Comparison of ENCODE assay signal across 7 cellular contexts in the genomic region with DNA sequence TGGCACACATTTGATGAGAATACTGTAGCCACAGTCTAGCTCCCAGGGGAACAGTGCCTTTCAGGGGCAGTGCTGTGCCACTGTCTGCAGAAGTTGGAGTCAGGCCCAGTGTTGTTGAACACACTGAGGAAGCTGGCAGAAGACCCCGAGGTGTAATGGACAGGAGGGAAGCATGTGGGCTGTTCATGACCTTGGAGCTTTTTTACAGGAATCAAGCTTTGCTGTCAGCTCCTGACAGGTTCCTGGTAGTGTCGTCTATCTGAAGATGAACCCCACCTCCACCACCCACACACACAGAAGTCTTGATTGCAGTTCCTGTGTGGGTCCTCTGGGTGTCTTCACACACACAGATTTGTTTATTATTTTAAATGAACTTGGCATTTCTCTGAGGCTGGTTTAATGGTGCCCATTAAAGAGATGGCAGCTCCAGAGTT. TPM values are rescaled to one million over a fixed set of nuclear protein-coding genes. Genes with fewer than 3 reads are reported as not detected.
DNase-seq lines count a peak whose midpoint lies in the region; ATAC-seq and TF ChIP-seq lines count a peak whose summit lies in the region.

No MANE protein-coding gene starts in this region.

- POLR2A ChIA-PET in HEK293T (lab: Yijun Ruan, JAX) = interaction anchor here (1.1 kb wide), 1 partner anchor 47 kb away, joined by 3 read pairs; no protein-coding TSS in a partner anchor

- no peak overlapping the region for H3K4me3 Mint-ChIP-seq in dendritic cell treated with granulocyte-macrophage colony-stimulating factor and Interleukin-4, amounts not matched to agents 40 ng/mL and 50 ng/mL, for 4 days

- no peaks in the 10 kb centered on the region for H3K36me3 ChIP-seq in osteoblast (ENCODE audit: insufficient read depth, low read length)

- H3K36me3 Mint-ChIP-seq in dendritic cell treated with granulocyte-macrophage colony-stimulating factor and Interleukin-4, amounts not matched to agents 40 ng/mL and 50 ng/mL, for 4 days (ENCODE audit: low read depth) = peaks cover 11% of the 10 kb centered on the region

- TF ChIP-seq CTCF in GM12873 (IDR thresholded peaks at IDR 0.05; ENCODE audit: insufficient read depth, low read depth, low read length, missing control alignments) (peak; percentile 66), HL-60 (IDR thresholded peaks at IDR 0.05; ENCODE audit: insufficient read depth, low read length) (no peak), osteoblast (IDR thresholded peaks at IDR 0.05; ENCODE audit: extremely low read depth, low read depth, low read length) (peak; percentile 32)

- H3K4me1 ChIP-seq in osteoblast (ENCODE audit: insufficient read depth, low read length) = peaks cover 8% of the 10 kb centered on the region

- peak overlapping the region; percentile 75 for H3K27ac Mint-ChIP-seq in dendritic cell treated with granulocyte-macrophage colony-stimulating factor and Interleukin-4, amounts not matched to agents 40 ng/mL and 50 ng/mL, for 4 days

- no peaks in the 10 kb centered on the region for H3K27me3 Mint-ChIP-seq in dendritic cell treated with granulocyte-macrophage colony-stimulating factor and Interleukin-4, amounts not matched to agents 40 ng/mL and 50 ng/mL, for 4 days

- intact Hi-C loops in dendritic cell treated with granulocyte-macrophage colony-stimulating factor and Interleukin-4, amounts not matched to agents 40 ng/mL and 50 ng/mL, for 4 days (cut with micrococcal nuclease) = loop anchor here (2.0 kb wide), 1 partner anchor 97 kb away; no protein-coding TSS in a partner anchor

- H3K9me3 ChIP-seq in osteoblast (ENCODE audit: low read depth, low read length) = no peaks in the 10 kb centered on the region

- CTCF ChIA-PET in HEK293T (lab: Yijun Ruan, JAX) = interaction anchor here (0.7 to 1.6 kb wide), 9 partner anchors 11 to 244 kb away, joined by 3 to 6 read pairs (median 4); no protein-coding TSS in a partner anchor

- H3K79me2 ChIP-seq in osteoblast (ENCODE audit: insufficient read depth, low read length) = no peaks in the 10 kb centered on the region

- H2AFZ ChIP-seq in osteoblast (ENCODE audit: low read length) = peak overlapping the region; percentile 39

- peak; percentile 85 for ATAC-seq in GM21447 (IDR thresholded peaks at IDR 0.05; ENCODE audit: unreplicated experiment)

- H3K27ac ChIP-seq in HL-60 (replicated peaks) (peak overlapping the region; percentile 28; the same call in 1 of the 2 replicates), osteoblast (ENCODE audit: low read depth, low read length) (no peak overlapping the region)

- DNase-seq in HL-60 (ENCODE audit: low read depth in 1 of 2, low spot score in 1 of 2) (peak in 1 of 2 experiments; percentile 47), T-helper 1 cell (peak in 3 of 5 donors; percentile 37 to 80 (median 45)), osteoblast (ENCODE audit: insufficient read length, low spot score, missing footprints) (peak; percentile 79), HEK293T (ENCODE audit: extremely low spot score) (no peak)

- H3K9me3 Mint-ChIP-seq in dendritic cell treated with granulocyte-macrophage colony-stimulating factor and Interleukin-4, amounts not matched to agents 40 ng/mL and 50 ng/mL, for 4 days = no peaks in the 10 kb centered on the region

- H3K27me3 ChIP-seq in HL-60 (ENCODE audit: insufficient read depth, poor library complexity, severe bottlenecking) = no peaks in the 10 kb centered on the region
- no peaks in the 10 kb centered on the region for H3K27me3 ChIP-seq in osteoblast (ENCODE audit: insufficient read depth, low read length)

- H4K20me1 ChIP-seq in osteoblast (ENCODE audit: insufficient read depth, low read length) = no peaks in the 10 kb centered on the region

- H3K4me2 ChIP-seq in osteoblast (ENCODE audit: insufficient read depth, low read length) = peak overlapping the region; percentile 19

- H3K4me3 ChIP-seq in HL-60 (replicated peaks; ENCODE audit: insufficient read depth, low read length) (no peak overlapping the region), osteoblast (ENCODE audit: insufficient read depth, low read length) (no peak overlapping the region)

- peaks cover 67% of the 10 kb centered on the region for H3K4me1 Mint-ChIP-seq in dendritic cell treated with granulocyte-macrophage colony-stimulating factor and Interleukin-4, amounts not matched to agents 40 ng/mL and 50 ng/mL, for 4 days (ENCODE audit: low read depth)

TF ChIP-seq in HEK293T, 16 proteins besides CTCF, POLR2A, EP300 and RAD21:
- TF ChIP-seq ZNF384 (IDR thresholded peaks at IDR 0.05) (no peak), SUZ12 (IDR thresholded peaks at IDR 0.05) (no peak), HDGF (IDR thresholded peaks at IDR 0.05; ENCODE audit: borderline replicate concordance) (no peak), TARDBP (IDR thresholded peaks at IDR 0.05) (no peak), L3MBTL2 (conservative IDR thresholded peaks at IDR 0.05) (no peak), ARNT (IDR thresholded peaks at IDR 0.05) (no peak), ELF4 (IDR thresholded peaks at IDR 0.05) (no peak), PKNOX1 (IDR thresholded peaks at IDR 0.05) (no peak), CTBP1 (IDR thresholded peaks at IDR 0.05; ENCODE audit: borderline replicate concordance) (no peak)

RNA-seq across cellular contexts. Expression of gene TNFAIP8, which starts 40.3 kb away (rescaled TPM):
- total RNA-seq in osteoblast = 23.2 and 26.2 TPM in 2 replicates
